Comparison of ENCODE assay signal across 1 cellular context in genomic region chr6:33206027-33206863, GRCh38.
TF ChIP-seq lines count a peak whose summit lies in the region.

No MANE protein-coding gene starts in this region.

TF ChIP-seq in GM23338, 12 proteins besides CTCF, POLR2A, EP300 and RAD21:
- TF ChIP-seq EZH2 (IDR thresholded peaks at IDR 0.05; ENCODE audit: low read depth, unreplicated experiment) = no peak
- TF ChIP-seq, protein P1, sequence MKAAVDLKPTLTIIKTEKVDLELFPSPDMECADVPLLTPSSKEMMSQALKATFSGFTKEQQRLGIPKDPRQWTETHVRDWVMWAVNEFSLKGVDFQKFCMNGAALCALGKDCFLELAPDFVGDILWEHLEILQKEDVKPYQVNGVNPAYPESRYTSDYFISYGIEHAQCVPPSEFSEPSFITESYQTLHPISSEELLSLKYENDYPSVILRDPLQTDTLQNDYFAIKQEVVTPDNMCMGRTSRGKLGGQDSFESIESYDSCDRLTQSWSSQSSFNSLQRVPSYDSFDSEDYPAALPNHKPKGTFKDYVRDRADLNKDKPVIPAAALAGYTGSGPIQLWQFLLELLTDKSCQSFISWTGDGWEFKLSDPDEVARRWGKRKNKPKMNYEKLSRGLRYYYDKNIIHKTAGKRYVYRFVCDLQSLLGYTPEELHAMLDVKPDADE (IDR thresholded peaks at IDR 0.05) = no peak
- no peak for TF ChIP-seq NANOG (IDR thresholded peaks at IDR 0.05; ENCODE audit: borderline replicate concordance)
- no peak for TF ChIP-seq JUNB (IDR thresholded peaks at IDR 0.05; ENCODE audit: unreplicated experiment)
- TF ChIP-seq, protein P2, sequence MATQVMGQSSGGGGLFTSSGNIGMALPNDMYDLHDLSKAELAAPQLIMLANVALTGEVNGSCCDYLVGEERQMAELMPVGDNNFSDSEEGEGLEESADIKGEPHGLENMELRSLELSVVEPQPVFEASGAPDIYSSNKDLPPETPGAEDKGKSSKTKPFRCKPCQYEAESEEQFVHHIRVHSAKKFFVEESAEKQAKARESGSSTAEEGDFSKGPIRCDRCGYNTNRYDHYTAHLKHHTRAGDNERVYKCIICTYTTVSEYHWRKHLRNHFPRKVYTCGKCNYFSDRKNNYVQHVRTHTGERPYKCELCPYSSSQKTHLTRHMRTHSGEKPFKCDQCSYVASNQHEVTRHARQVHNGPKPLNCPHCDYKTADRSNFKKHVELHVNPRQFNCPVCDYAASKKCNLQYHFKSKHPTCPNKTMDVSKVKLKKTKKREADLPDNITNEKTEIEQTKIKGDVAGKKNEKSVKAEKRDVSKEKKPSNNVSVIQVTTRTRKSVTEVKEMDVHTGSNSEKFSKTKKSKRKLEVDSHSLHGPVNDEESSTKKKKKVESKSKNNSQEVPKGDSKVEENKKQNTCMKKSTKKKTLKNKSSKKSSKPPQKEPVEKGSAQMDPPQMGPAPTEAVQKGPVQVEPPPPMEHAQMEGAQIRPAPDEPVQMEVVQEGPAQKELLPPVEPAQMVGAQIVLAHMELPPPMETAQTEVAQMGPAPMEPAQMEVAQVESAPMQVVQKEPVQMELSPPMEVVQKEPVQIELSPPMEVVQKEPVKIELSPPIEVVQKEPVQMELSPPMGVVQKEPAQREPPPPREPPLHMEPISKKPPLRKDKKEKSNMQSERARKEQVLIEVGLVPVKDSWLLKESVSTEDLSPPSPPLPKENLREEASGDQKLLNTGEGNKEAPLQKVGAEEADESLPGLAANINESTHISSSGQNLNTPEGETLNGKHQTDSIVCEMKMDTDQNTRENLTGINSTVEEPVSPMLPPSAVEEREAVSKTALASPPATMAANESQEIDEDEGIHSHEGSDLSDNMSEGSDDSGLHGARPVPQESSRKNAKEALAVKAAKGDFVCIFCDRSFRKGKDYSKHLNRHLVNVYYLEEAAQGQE (IDR thresholded peaks at IDR 0.05; ENCODE audit: unreplicated experiment) = no peak
- no peak for TF ChIP-seq CREB1 (CRISPR knock-in tag; IDR thresholded peaks at IDR 0.05; ENCODE audit: low read depth)
- TF ChIP-seq ZNF331 (CRISPR knock-in tag; IDR thresholded peaks at IDR 0.05; ENCODE audit: low read depth) = no peak
- TF ChIP-seq ZNF114 (CRISPR knock-in tag; IDR thresholded peaks at IDR 0.05) = no peak
